13 cellular contexts compared by ENCODE assay signal in genomic region chr20:51660741-51661608, GRCh38.
DNase-seq lines count a peak whose midpoint lies in the region; ATAC-seq and TF ChIP-seq lines count a peak whose summit lies in the region.
"Had no signal": no experiment of that assay in that cellular context is flagged by ENCODE, and none has a peak within 500 bp of the region (broad histone marks: within the 10 kb centered on the region; RNA-seq: fewer than 3 reads in every experiment).

No MANE protein-coding gene starts in this region.

- peak overlapping the region; percentile 19 for H3K9ac ChIP-seq in HCT116 (ENCODE audit: low read length)

- BruUV-seq in A673 (replicated peaks; lab: Mats Ljungman, UMichigan) (no TSS peak), HCT116 (replicated peaks; lab: Mats Ljungman, UMichigan) (no TSS peak)

- RAD21 ChIA-PET in HCT116 (lab: Charles Lee; ENCODE audit: low non-redundant PET in 1 of 2, low total read pairs in 2 of 2, uncharacterized antibody in 2 of 2, unreplicated experiment in 2 of 2), result no interaction called here

- no peaks in the 10 kb centered on the region for H3K9me3 ChIP-seq in A673 (ENCODE audit: low read depth, low read length, poor library complexity, severe bottlenecking)
- no peaks in the 10 kb centered on the region for H3K9me3 ChIP-seq in HCT116 (ENCODE audit: control insufficient read depth in 1 of 2, insufficient read depth in 1 of 2, low read depth in 1 of 2, low read length in 2 of 2)
- H3K9me3 ChIP-seq in hepatocyte (ENCODE audit: low read depth), result no peaks in the 10 kb centered on the region
- H3K9me3 ChIP-seq: thyroid gland had no signal

- no peak overlapping the region for H2AFZ ChIP-seq in HCT116 (ENCODE audit: low read depth, low read length, poor library complexity, severe bottlenecking)
- no peak overlapping the region for H2AFZ ChIP-seq in hepatocyte

- TF ChIP-seq POLR2A in HCT116 (IDR thresholded peaks at IDR 0.05; ENCODE audit: borderline replicate concordance, extremely low read depth, insufficient read depth, insufficient read length), result no peak

- H3K4me1 ChIP-seq in A673 (ENCODE audit: insufficient read depth, low read length, poor library complexity, severe bottlenecking), result peaks cover 14% of the 10 kb centered on the region
- peaks cover 32 to 44% of the 10 kb centered on the region in 2 experiments for H3K4me1 ChIP-seq in HCT116 (ENCODE audit: control insufficient read depth in 1 of 2, insufficient read depth in 2 of 2, low read length in 2 of 2)
- peaks cover 12% of the 10 kb centered on the region for H3K4me1 ChIP-seq in hepatocyte (ENCODE audit: insufficient read depth)
- H3K4me1 ChIP-seq: thyroid gland had no signal

- CTCF ChIA-PET in A673 (lab: Charles Lee) (no interaction called here), HCT116 (lab: Charles Lee) (interaction anchor here (1.0 to 1.9 kb wide), 4 partner anchors 18 to 288 kb away, joined by 3 to 5 read pairs (median 4); no protein-coding TSS in a partner anchor)

- DNase-seq in A673 (ENCODE audit: low spot score) (peak; percentile 69), HCT116 (ENCODE audit: low read depth, low spot score) (peak; percentile 23), amniotic epithelial cell (ENCODE audit: low read depth) (peak; percentile 63), hepatocyte (ENCODE audit: low spot score) (no peak), HK-2 (ENCODE audit: unreplicated experiment) (no peak), NCI-H446 treated with DMSO at 0.1 percent for 48 hours (lab: John Stamatoyannopoulos, UW) (no peak)
- DNase-seq: DMS 273 treated with DMSO at 0.1 percent for 48 hours, thyroid gland had no signal

- H3K4me2 ChIP-seq in HCT116 (ENCODE audit: low read length) (peak overlapping the region; percentile 64), hepatocyte (no peak overlapping the region)

- H3K36me3 ChIP-seq in A673 (ENCODE audit: insufficient read depth, low read length, poor library complexity, severe bottlenecking) (no peaks in the 10 kb centered on the region), HCT116 (ENCODE audit: control insufficient read depth in 1 of 2, insufficient read depth in 2 of 2, low read length in 2 of 2) (0 out of 4 replicates have a peak, but pooled peaks cover 0 to 3% of the 10 kb centered on the region in 2 experiments), hepatocyte (replicated peaks; ENCODE audit: insufficient read depth, low read depth) (no peaks in the 10 kb centered on the region)
- H3K36me3 ChIP-seq: cardiac muscle cell, thyroid gland had no signal

- H4K20me1 ChIP-seq in HCT116 (ENCODE audit: insufficient read depth) (no peaks in the 10 kb centered on the region), hepatocyte (ENCODE audit: insufficient read depth, poor library complexity, severe bottlenecking) (no peaks in the 10 kb centered on the region)

- H3K9me2 ChIP-seq in HCT116 (ENCODE audit: insufficient read depth), result no peaks in the 10 kb centered on the region
- no peaks in the 10 kb centered on the region for H3K9me2 ChIP-seq in hepatocyte (replicated peaks; ENCODE audit: insufficient read depth)

- ATAC-seq in HCT116 (peak; percentile 56), GM18858 (IDR thresholded peaks at IDR 0.05; ENCODE audit: unreplicated experiment) (no peak), HG03457 (IDR thresholded peaks at IDR 0.05; ENCODE audit: unreplicated experiment) (no peak)
- ATAC-seq: left lobe of liver had no signal

- H3K27me3 ChIP-seq in A673 (replicated peaks; ENCODE audit: insufficient read depth, low read depth, low read length, poor library complexity), result no peaks in the 10 kb centered on the region
- no peaks in the 10 kb centered on the region for H3K27me3 ChIP-seq in HCT116 (ENCODE audit: insufficient read depth, low read length)
- H3K27me3 ChIP-seq in hepatocyte, result no peaks in the 10 kb centered on the region
- H3K27me3 ChIP-seq: cardiac muscle cell, thyroid gland had no signal

- POLR2A ChIA-PET in A673 (lab: Charles Lee; ENCODE audit: low non-redundant PET) (no interaction called here), HCT116 (lab: Charles Lee) (interaction anchor here (1.5 kb wide), 1 partner anchor 89 kb away, joined by 3 read pairs; no protein-coding TSS in a partner anchor)

- TF ChIP-seq RAD21 in HCT116 (IDR thresholded peaks at IDR 0.05; ENCODE audit: low read depth), result no peak

- intact Hi-C loops in A673 (cut with micrococcal nuclease; ENCODE audit: unreplicated experiment) (no loop called here), HCT116 (cut with micrococcal nuclease) (no loop called here)

- H3K27ac ChIP-seq in A673 (ENCODE audit: low read depth, low read length, poor library complexity, severe bottlenecking) (peak overlapping the region; percentile 70), HCT116 (ENCODE audit: low read depth, low read length) (peak overlapping the region; percentile 41), hepatocyte (peak overlapping the region; percentile 45)
- H3K27ac ChIP-seq: cardiac muscle cell, thyroid gland had no signal

- no peaks in the 10 kb centered on the region for H3K79me2 ChIP-seq in HCT116 (ENCODE audit: insufficient read depth, low read length)
- no peaks in the 10 kb centered on the region for H3K79me2 ChIP-seq in hepatocyte

- 61% methylated on average over 6 of the region's 6 CpGs for WGBS in hepatocyte (ENCODE audit: low lambda C conversion rate, missing lambda C conversion rate)

- TF ChIP-seq CTCF in A673 (conservative IDR thresholded peaks at IDR 0.05; ENCODE audit: low read depth, low read length), result no peak
- no peak for TF ChIP-seq CTCF in HCT116 (IDR thresholded peaks at IDR 0.05 in 2 of 3, conservative IDR thresholded peaks at IDR 0.05 in 1 of 3; ENCODE audit: borderline replicate concordance in 1 of 3, insufficient read depth in 1 of 3, low read depth in 2 of 3, low read length in 2 of 3)
- TF ChIP-seq CTCF in hepatocyte (IDR thresholded peaks at IDR 0.05; ENCODE audit: poor library complexity), result no peak

- no peak overlapping the region for H3K4me3 ChIP-seq in A673 (ENCODE audit: low read depth, low read length, poor library complexity, severe bottlenecking)
- peak overlapping the region in 1 of 2 experiments; percentile 0; a peak in 1 of 4 replicates for H3K4me3 ChIP-seq in HCT116 (replicated peaks in 1 of 2; ENCODE audit: low read depth in 1 of 2, low read length in 2 of 2)
- no peak overlapping the region for H3K4me3 ChIP-seq in hepatocyte
- H3K4me3 ChIP-seq: cardiac muscle cell, skin epidermis, thyroid gland had no signal

TF ChIP-seq in HCT116, 20 proteins besides CTCF, POLR2A, EP300 and RAD21:
- TF ChIP-seq MAX (IDR thresholded peaks at IDR 0.05) (no peak), JUND (IDR thresholded peaks at IDR 0.05) (peak; percentile 40; the same call in 1 of the 2 replicates)

Comparison
In these comparisons a context has a peak if more than half of its experiments do, and no peak if none do; other contexts are left out.
1. DNase-seq: peak in A673 (single experiment), HCT116 (single experiment) and amniotic epithelial cell (single experiment); none in hepatocyte (single experiment), HK-2 (single experiment) and NCI-H446 treated with DMSO at 0.1 percent for 48 hours (single experiment).
2. Peak in every context shown above with its lines, with median percentiles within 50 percentile points of each other: H3K27ac ChIP-seq.